In the genomic region with DNA sequence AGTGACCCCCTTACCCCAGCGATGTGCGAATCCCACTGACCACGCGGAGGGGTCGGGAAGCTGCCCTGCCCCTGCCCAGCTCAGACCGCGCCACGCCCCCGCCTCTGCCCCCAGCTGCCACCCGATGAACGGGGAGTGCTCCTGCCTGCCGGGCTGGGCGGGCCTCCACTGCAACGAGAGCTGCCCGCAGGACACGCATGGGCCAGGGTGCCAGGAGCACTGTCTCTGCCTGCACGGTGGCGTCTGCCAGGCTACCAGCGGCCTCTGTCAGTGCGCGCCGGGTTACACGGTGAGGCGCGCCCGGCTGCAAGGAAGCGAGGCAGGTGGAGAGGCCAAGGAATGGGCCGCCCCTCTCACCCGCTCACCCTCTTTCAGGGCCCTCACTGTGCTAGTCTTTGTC, we compare ENCODE assay signal across 21 cellular contexts. TPM values are rescaled to one million over a fixed set of nuclear protein-coding genes. Genes with fewer than 3 reads are reported as not detected.
"Had no signal": no experiment of that assay in that cellular context is flagged by ENCODE, and none has a peak within 500 bp of the region (broad histone marks: within the 10 kb centered on the region; RNA-seq: fewer than 3 reads in every experiment).

No MANE protein-coding gene starts in this region.

- H3K27ac ChIP-seq: brain microvascular endothelial cell, esophagus muscularis mucosa, skin epidermis, suprapubic skin, upper lobe of left lung had no signal

- DNase-seq: activated CD4-positive, alpha-beta T cell treated with anti-CD3 and anti-CD28 coated beads for 1 hour; activated CD4-positive, alpha-beta T cell treated with anti-CD3 and anti-CD28 coated beads, Interleukin-2, amount 50 U/mL, for 4 hours; activated naive CD4-positive, alpha-beta T cell; activated naive CD8-positive, alpha-beta T cell treated with anti-CD3 and anti-CD28 coated beads, Interleukin-2, amount 10 ng/mL, durations not matched to agents 7 days and 5 days; activated T-cell treated with anti-CD3 and anti-CD28 coated beads for 4 hours; brain microvascular endothelial cell; endodermal cell; stimulated activated CD4-positive, alpha-beta T cell treated with anti-CD3 and anti-CD28 coated beads, Interleukin-15, amount 100 ng/mL, for 24 hours; stimulated activated CD4-positive, alpha-beta T cell treated with anti-CD3 and anti-CD28 coated beads, Interleukin-4, amount 100 ng/mL, for 24 hours; stimulated activated naive CD4-positive, alpha-beta T cell treated with Interleukin-2 at 50 U/mL for 16 hours; T-helper 1 cell; upper lobe of left lung had no signal

- H3K9me3 ChIP-seq: esophagus muscularis mucosa, suprapubic skin, upper lobe of left lung had no signal

- H3K4me3 ChIP-seq: esophagus muscularis mucosa, upper lobe of left lung had no signal

- H3K27me3 ChIP-seq: brain microvascular endothelial cell, upper lobe of left lung had no signal

- ATAC-seq: natural killer cell treated with Interleukin-12 subunit alpha and Interleukin-12 subunit beta and Interleukin-15 and Interleukin-18, amount 100 ng/mL, for 72 hours had no signal

RNA-seq across cellular contexts. Expression of gene LRRC71, which starts 11.9 kb away (rescaled TPM):
- total RNA-seq: activated naive CD8-positive, alpha-beta T cell treated with anti-CD3 and anti-CD28 coated beads, Interleukin-2, amount 10 ng/mL, durations not matched to agents 7 days and 5 days; endodermal cell; esophagus muscularis mucosa; kidney epithelial cell; natural killer cell treated with Interleukin-12 subunit alpha and Interleukin-12 subunit beta and Interleukin-15 and Interleukin-18, amount 100 ng/mL, for 72 hours; omental fat pad; progenitor cell of endocrine pancreas; suprapubic skin had no signal

RNA-seq across cellular contexts. Expression of gene PEAR1, which starts 15.0 kb away (rescaled TPM):
- total RNA-seq: progenitor cell of endocrine pancreas had no signal

RNA-seq across cellular contexts. Expression of gene NTRK1, which starts 47.9 kb away (rescaled TPM):
- total RNA-seq: dermis microvascular lymphatic vessel endothelial cell, kidney epithelial cell, lung microvascular endothelial cell, progenitor cell of endocrine pancreas had no signal

RNA-seq across cellular contexts. Expression of gene INSRR, which starts 49.6 kb away (rescaled TPM):
- total RNA-seq: dermis microvascular lymphatic vessel endothelial cell, esophagus muscularis mucosa, kidney epithelial cell, lung microvascular endothelial cell, progenitor cell of endocrine pancreas, suprapubic skin had no signal
